1 cellular context compared by ENCODE assay signal in genomic region chr2:218395826-218396687, GRCh38.
A peak's percentile ranks its signal among the peaks of the same experiment; 100 is the strongest.
TF ChIP-seq lines count a peak whose summit lies in the region.

No MANE protein-coding gene starts in this region.

TF ChIP-seq in HepG2, 621 proteins besides CTCF, POLR2A, EP300 and RAD21 (continued from another document):
- TF ChIP-seq SNAPC4 (CRISPR knock-in tag; IDR thresholded peaks at IDR 0.05), result peak; percentile 83; the same call in 1 of the 2 replicates
- no peak for TF ChIP-seq ZNF644 (CRISPR knock-in tag; IDR thresholded peaks at IDR 0.05; ENCODE audit: low read depth)
- TF ChIP-seq, protein P1, sequence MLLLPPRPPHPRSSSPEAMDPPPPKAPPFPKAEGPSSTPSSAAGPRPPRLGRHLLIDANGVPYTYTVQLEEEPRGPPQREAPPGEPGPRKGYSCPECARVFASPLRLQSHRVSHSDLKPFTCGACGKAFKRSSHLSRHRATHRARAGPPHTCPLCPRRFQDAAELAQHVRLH (CRISPR knock-in tag; IDR thresholded peaks at IDR 0.05; ENCODE audit: borderline replicate concordance, low read depth), result peak; percentile 91
